Comparison of ENCODE assay signal across 8 cellular contexts in the genomic region with DNA sequence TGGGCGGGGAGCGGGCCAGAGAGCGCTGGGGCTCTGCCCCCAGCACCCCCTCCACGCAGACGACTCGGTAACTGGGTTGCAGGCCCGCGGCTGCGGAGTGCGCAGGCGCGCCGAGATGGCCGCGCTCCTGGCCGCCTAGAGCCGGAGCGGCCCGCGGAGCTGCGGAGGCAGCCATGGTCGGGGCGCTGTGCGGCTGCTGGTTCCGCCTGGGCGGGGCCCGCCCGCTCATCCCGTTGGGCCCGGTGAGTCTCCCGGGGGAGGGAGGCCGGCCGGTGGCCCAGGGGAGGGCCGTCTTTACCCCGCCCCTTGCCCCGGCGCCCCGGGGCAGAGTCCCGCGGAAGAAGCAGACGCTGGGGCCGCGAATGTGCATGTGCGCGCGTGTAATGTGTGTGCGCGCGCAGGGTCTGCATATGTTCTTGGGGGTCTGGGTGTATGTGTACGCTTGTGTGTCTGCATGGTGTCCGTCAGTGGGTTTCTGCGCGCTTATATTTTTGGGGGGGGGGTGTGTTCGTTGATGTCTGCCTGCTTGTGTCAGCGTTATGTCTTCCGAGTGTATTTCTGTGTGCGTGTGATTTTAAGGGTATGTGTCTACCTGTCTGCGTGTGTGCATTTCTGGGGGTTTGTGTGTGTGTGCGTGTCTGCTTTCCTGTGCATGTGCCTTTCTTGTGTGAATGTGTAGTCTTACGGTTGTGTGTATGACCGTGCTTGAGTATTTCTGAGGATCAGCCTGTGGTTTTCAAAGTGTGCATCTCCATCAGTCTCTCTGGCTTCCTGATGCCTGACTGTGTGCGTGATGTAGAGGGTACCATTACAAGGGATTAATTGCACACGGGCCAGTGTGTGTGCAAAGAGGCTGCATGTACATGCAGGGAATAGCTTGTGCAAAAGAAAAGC. TPM values are rescaled to one million over a fixed set of nuclear protein-coding genes. Genes with fewer than 3 reads are reported as not detected.
DNase-seq lines count a peak whose midpoint lies in the region; TF ChIP-seq lines count a peak whose summit lies in the region.

A gene (plus strand): TSS at position 102 of the 894 bp plus-strand sequence. CDS start 72 bp downstream, at position 174.

- H3K36me3 ChIP-seq in BE2C: no peaks in the 10 kb centered on the region
- H3K36me3 ChIP-seq in SJSA1: no peaks in the 10 kb centered on the region
- H3K36me3 ChIP-seq in tibial nerve: peaks cover 0 to 8% (median 0%) of the 10 kb centered on the region in 3 donors

- H3K27ac Mint-ChIP-seq in activated naive CD4-positive, alpha-beta T cell treated with anti-CD3 and anti-CD28 coated beads, Interleukin-2, amount 50 U/mL, for 24 hours: peak within 1 kb of the TSS; percentile 94

- DNase-seq in BE2C (peak; percentile 60), GM19238 (ENCODE audit: insufficient read length, low spot score) (peak; percentile 91), HT-29 (ENCODE audit: low spot score) (peak; percentile 41), SJSA1 (ENCODE audit: low read depth in 1 of 2, low spot score in 2 of 2) (peak; percentile 58 to 69), glomerular endothelial cell (ENCODE audit: extremely low read depth, low read depth, low spot score) (no peak), nucleus accumbens (lab: John Stamatoyannopoulos, UW) (peak in 51 of 56 donors; percentile 24 to 84 (median 64)), tibial nerve (ENCODE audit: low spot score in 2 of 2) (no peak)

- H3K9me3 ChIP-seq in BE2C: no peaks in the 10 kb centered on the region
- no peaks in the 10 kb centered on the region for H3K9me3 ChIP-seq in SJSA1 (replicated peaks)
- H3K9me3 ChIP-seq in tibial nerve: no peaks in the 10 kb centered on the region

- no peaks in the 10 kb centered on the region for H3K27me3 Mint-ChIP-seq in activated naive CD4-positive, alpha-beta T cell treated with anti-CD3 and anti-CD28 coated beads, Interleukin-2, amount 50 U/mL, for 24 hours

- no peaks in the 10 kb centered on the region for H3K36me3 Mint-ChIP-seq in activated naive CD4-positive, alpha-beta T cell treated with anti-CD3 and anti-CD28 coated beads, Interleukin-2, amount 50 U/mL, for 24 hours

- H3K4me3 Mint-ChIP-seq in activated naive CD4-positive, alpha-beta T cell treated with anti-CD3 and anti-CD28 coated beads, Interleukin-2, amount 50 U/mL, for 24 hours: peak within 1 kb of the TSS; percentile 91

- peaks cover 32% of the 10 kb centered on the region for H3K4me1 Mint-ChIP-seq in activated naive CD4-positive, alpha-beta T cell treated with anti-CD3 and anti-CD28 coated beads, Interleukin-2, amount 50 U/mL, for 24 hours

- peak within 1 kb of the TSS; percentile 72 for H3K4me3 ChIP-seq in BE2C (ENCODE audit: low read depth, low read length)
- H3K4me3 ChIP-seq in SJSA1: peak within 1 kb of the TSS; percentile 58
- H3K4me3 ChIP-seq in tibial nerve: peak within 1 kb of the TSS; percentile 46 to 90 (median 66)

- TF ChIP-seq EP300 in tibial nerve (IDR thresholded peaks at IDR 0.05): no peak

- peak; percentile 11 to 57 for TF ChIP-seq POLR2A in tibial nerve (IDR thresholded peaks at IDR 0.05)

- 0 to 1% methylated on average over 42 to 61 of the region's 63 CpGs for WGBS in tibial nerve, 2 donors

- H3K4me1 ChIP-seq in BE2C: peaks cover 8% of the 10 kb centered on the region
- peaks cover 25% of the 10 kb centered on the region for H3K4me1 ChIP-seq in SJSA1 (replicated peaks)
- H3K4me1 ChIP-seq in tibial nerve: peaks cover 0 to 44% (median 24%) of the 10 kb centered on the region in 4 donors

- TF ChIP-seq CTCF in BE2C (IDR thresholded peaks at IDR 0.05; ENCODE audit: low read depth, low read length) (no peak), tibial nerve (IDR thresholded peaks at IDR 0.05) (no peak)

- H3K27me3 ChIP-seq in BE2C: no peaks in the 10 kb centered on the region
- H3K27me3 ChIP-seq in SJSA1 (replicated peaks): no peaks in the 10 kb centered on the region
- no peaks in the 10 kb centered on the region for H3K27me3 ChIP-seq in tibial nerve

- no peaks in the 10 kb centered on the region for H3K9me3 Mint-ChIP-seq in activated naive CD4-positive, alpha-beta T cell treated with anti-CD3 and anti-CD28 coated beads, Interleukin-2, amount 50 U/mL, for 24 hours

- H3K27ac ChIP-seq in SJSA1 (no peak within 1 kb of the TSS), tibial nerve (peak within 1 kb of the TSS; percentile 82 to 98 (median 91))

RNA-seq across cellular contexts. Expression of the gene that starts here (rescaled TPM):
- polyA plus RNA-seq in BE2C (2012; ENCODE audit: insufficient read depth, insufficient read length, low read depth): 49.5 TPM
- total RNA-seq in HT-29 (2014; rRNA removed; shearing (Covaris generic)): 11.7 and 16.0 TPM in 2 replicates
- 2.3 and 13.2 TPM in 2 replicates for total RNA-seq in SJSA1 (2014; rRNA removed; shearing (Covaris generic))
- total RNA-seq in glomerular endothelial cell (13.5 and 17.0 TPM in 2 replicates), tibial nerve (10 to 100 TPM; 20.1 to 52.7 (median 22.6) TPM)

Comparison
In these comparisons a context has a peak if more than half of its experiments do, and no peak if none do; other contexts are left out.
1. DNase-seq: peak in BE2C (single experiment), GM19238 (single experiment), HT-29 (single experiment), SJSA1 (2 of 2) and nucleus accumbens (51 of 56); none in glomerular endothelial cell (single experiment) and tibial nerve (0 of 2).
2. Peak in every context shown above with its lines, with median percentiles within 50 percentile points of each other: H3K4me3 ChIP-seq.